18 cellular contexts compared by ENCODE assay signal in genomic region chr3:192645437-192645836, GRCh38.
"Had no signal": no experiment of that assay in that cellular context is flagged by ENCODE, and none has a peak within 500 bp of the region (broad histone marks: within the 10 kb centered on the region; RNA-seq: fewer than 3 reads in every experiment).

No MANE protein-coding gene starts in this region.

- ATAC-seq: K562 had no signal

- DNase-seq: Kasumi-1, NCI-H1092, NCI-H1436 treated with DMSO at 0.1 percent for 48 hours, NCI-H1694, NCI-H187 treated with DMSO at 0.1 percent for 48 hours, NCI-H2081 treated with DMSO at 0.1 percent for 48 hours, NCI-H2171, NCI-H226, NCI-H446, NCI-H510A, NCI-H524 treated with DMSO at 0.1 percent for 48 hours, NCI-H69, NCI-H82, Right ventricle myocardium superior, RPMI8226, SIG-M5, T-helper 2 cell had no signal
